Comparison of ENCODE assay signal across 13 cellular contexts in genomic region chr14:52270059-52270458, GRCh38. TPM values are rescaled to one million over a fixed set of nuclear protein-coding genes. Genes with fewer than 3 reads are reported as not detected.
DNase-seq lines count a peak whose midpoint lies in the region; ATAC-seq and TF ChIP-seq lines count a peak whose summit lies in the region.
"Not testable (repeated sequence)": the region's sequence is repeated elsewhere in the genome, so short reads cannot be mapped to it uniquely, and the experiment has no call there.
"Had no signal": no experiment of that assay in that cellular context is flagged by ENCODE, and none has a peak within 500 bp of the region (broad histone marks: within the 10 kb centered on the region; RNA-seq: fewer than 3 reads in every experiment).

No MANE protein-coding gene starts in this region.

- POLR2A ChIA-PET in naive thymus-derived CD4-positive, alpha-beta T cell (lab: Charles Lee), result not testable (repeated sequence)

- not testable (repeated sequence) for H3K27ac Mint-ChIP-seq in naive thymus-derived CD4-positive, alpha-beta T cell

- H3K36me3 ChIP-seq in Loucy (ENCODE audit: insufficient read depth, low read length); gastroesophageal sphincter; naive thymus-derived CD4-positive, alpha-beta T cell (ENCODE audit: control insufficient read depth in 2 of 3, insufficient read depth in 3 of 3, low read length in 3 of 3); sigmoid colon; upper lobe of right lung: not testable (repeated sequence)

- not testable (repeated sequence) for TF ChIP-seq POLR2A in gastroesophageal sphincter (IDR thresholded peaks at IDR 0.05); sigmoid colon (IDR thresholded peaks at IDR 0.05)

- peaks cover 22% of the 10 kb centered on the region; the same call in 1 of the 2 replicates for H3K79me2 ChIP-seq in Loucy (ENCODE audit: insufficient read depth, low read length)

- H3K27me3 ChIP-seq in Loucy (ENCODE audit: insufficient read depth, low read length, poor library complexity, severe bottlenecking); naive thymus-derived CD4-positive, alpha-beta T cell (ENCODE audit: control insufficient read depth in 2 of 2, insufficient read depth in 2 of 2, low read length in 2 of 2): not testable (repeated sequence)
- H3K27me3 ChIP-seq in gastroesophageal sphincter (peaks cover 36% of the 10 kb centered on the region), sigmoid colon (peaks cover 8 to 33% (median 22%) of the 10 kb centered on the region in 3 donors), upper lobe of right lung (peaks cover 27% of the 10 kb centered on the region)

- peak overlapping the region; percentile 77 for H3K4me2 ChIP-seq in Loucy (ENCODE audit: low read depth, low read length, poor library complexity, severe bottlenecking)

- H2AFZ ChIP-seq in Loucy (ENCODE audit: low read length), result not testable (repeated sequence)

- WGBS in gastroesophageal sphincter (ENCODE audit: low coverage in 1 of 2), 2 donors, result 0 to 70% methylated on average over 2 to 10 of the region's 10 CpGs
- 18 to 66% methylated on average over 10 of the region's 10 CpGs for WGBS in sigmoid colon, 2 donors

- intact Hi-C loops in left ventricle myocardium superior (cut with micrococcal nuclease); naive thymus-derived CD4-positive, alpha-beta T cell (cut with micrococcal nuclease); sigmoid colon (cut with DNase I); upper lobe of right lung (cut with DNase I): not testable (repeated sequence)

- not testable (repeated sequence) for TF ChIP-seq CTCF in Loucy (conservative IDR thresholded peaks at IDR 0.05; ENCODE audit: low read length); gastroesophageal sphincter (IDR thresholded peaks at IDR 0.05); sigmoid colon (IDR thresholded peaks at IDR 0.05); upper lobe of right lung (IDR thresholded peaks at IDR 0.05)

- not testable (repeated sequence) for H3K9me3 Mint-ChIP-seq in activated T-cell treated with anti-CD3 and anti-CD28 coated beads, Interleukin-2, amount 50 U/mL, for 4 hours; naive thymus-derived CD4-positive, alpha-beta T cell

- peaks cover 61% of the 10 kb centered on the region for H3K4me1 Mint-ChIP-seq in activated T-cell treated with anti-CD3 and anti-CD28 coated beads, Interleukin-2, amount 50 U/mL, for 4 hours (ENCODE audit: low read depth)
- H3K4me1 Mint-ChIP-seq in naive thymus-derived CD4-positive, alpha-beta T cell, result peaks cover 12 to 47% (median 40%) of the 10 kb centered on the region in 7 donors

- H3K4me1 ChIP-seq in Loucy (ENCODE audit: insufficient read depth, low read length, poor library complexity, severe bottlenecking) (peaks cover 34% of the 10 kb centered on the region), gastroesophageal sphincter (peaks cover 0 to 33% (median 13%) of the 10 kb centered on the region in 3 donors), sigmoid colon (peaks cover 0 to 24% (median 18%) of the 10 kb centered on the region in 4 donors)
- peaks cover 4 to 35% of the 10 kb centered on the region in 2 donors for H3K4me1 ChIP-seq in naive thymus-derived CD4-positive, alpha-beta T cell (ENCODE audit: control insufficient read depth in 2 of 2, insufficient read depth in 2 of 2, low read length in 2 of 2)
- H3K4me1 ChIP-seq in upper lobe of right lung, result not testable (repeated sequence)

- H3F3A ChIP-seq in Loucy (ENCODE audit: low read depth), result not testable (repeated sequence)

- CTCF ChIA-PET in naive thymus-derived CD4-positive, alpha-beta T cell (lab: Charles Lee), result not testable (repeated sequence)

- ATAC-seq in activated T-cell treated with anti-CD3 and anti-CD28 coated beads, Interleukin-2, amount 50 U/mL, for 4 hours; naive thymus-derived CD4-positive, alpha-beta T cell; upper lobe of right lung: not testable (repeated sequence)
- ATAC-seq in gastroesophageal sphincter, result peak; percentile 52
- peak; percentile 28 for ATAC-seq in left ventricle myocardium superior

- H3K9me2 ChIP-seq in Loucy (replicated peaks; ENCODE audit: low read depth, low read length), result not testable (repeated sequence)

- not testable (repeated sequence) for DNase-seq in activated T-cell treated with anti-CD3 and anti-CD28 coated beads, Interleukin-2, amount 50 U/mL, for 4 hours; left ventricle myocardium superior; naive thymus-derived CD4-positive, alpha-beta T cell; upper lobe of right lung
- DNase-seq in sigmoid colon, result peak; percentile 70

- H3K36me3 Mint-ChIP-seq in activated T-cell treated with anti-CD3 and anti-CD28 coated beads, Interleukin-2, amount 50 U/mL, for 4 hours (ENCODE audit: insufficient read depth), result not testable (repeated sequence)
- peaks cover 0 to 24% (median 4%) of the 10 kb centered on the region in 5 donors for H3K36me3 Mint-ChIP-seq in naive thymus-derived CD4-positive, alpha-beta T cell

- not testable (repeated sequence) for TF ChIP-seq EP300 in gastroesophageal sphincter (IDR thresholded peaks at IDR 0.05); sigmoid colon (IDR thresholded peaks at IDR 0.05)

- H3K9ac ChIP-seq in Loucy (ENCODE audit: low read depth, low read length, poor library complexity, severe bottlenecking), result peak overlapping the region; percentile 67

- not testable (repeated sequence) for H4K20me1 ChIP-seq in Loucy (ENCODE audit: insufficient read depth, low read length, poor library complexity, severe bottlenecking)

- H3K9me3 ChIP-seq in Loucy (ENCODE audit: insufficient read depth, low read depth, low read length); gastroesophageal sphincter; naive thymus-derived CD4-positive, alpha-beta T cell (ENCODE audit: control insufficient read depth in 2 of 3, low read length in 3 of 3); sigmoid colon; upper lobe of right lung: not testable (repeated sequence)

- not testable (repeated sequence) for H3K27ac ChIP-seq in gastroesophageal sphincter; naive thymus-derived CD4-positive, alpha-beta T cell (ENCODE audit: low read depth, low read length); sigmoid colon; upper lobe of right lung

- H3K4me3 ChIP-seq in Loucy (ENCODE audit: low read length, poor library complexity, severe bottlenecking) (peak overlapping the region; percentile 75), upper lobe of right lung (peak overlapping the region; percentile 47)
- not testable (repeated sequence) for H3K4me3 ChIP-seq in gastroesophageal sphincter, sigmoid colon
- peak overlapping the region; percentile 31 for H3K4me3 ChIP-seq in naive thymus-derived CD4-positive, alpha-beta T cell (ENCODE audit: low read length)

- peak overlapping the region; percentile 92 for H3K4me3 Mint-ChIP-seq in activated T-cell treated with anti-CD3 and anti-CD28 coated beads, Interleukin-2, amount 50 U/mL, for 4 hours
- H3K4me3 Mint-ChIP-seq in naive thymus-derived CD4-positive, alpha-beta T cell, result peak overlapping the region in 3 of 10 donors; percentile 3 to 93 (median 83)

- peaks cover 26% of the 10 kb centered on the region for H3K27me3 Mint-ChIP-seq in activated T-cell treated with anti-CD3 and anti-CD28 coated beads, Interleukin-2, amount 50 U/mL, for 4 hours (ENCODE audit: low read depth)
- peaks cover 36 to 89% (median 46%) of the 10 kb centered on the region in 5 donors for H3K27me3 Mint-ChIP-seq in naive thymus-derived CD4-positive, alpha-beta T cell

RNA-seq across cellular contexts. Expression of gene PTGDR, which starts 2.6 kb away (rescaled TPM):
- under 1 TPM; 0.18 to 0.32 (median 0.30) TPM for total RNA-seq in activated T-cell treated with anti-CD3 and anti-CD28 coated beads, Interleukin-2, amount 50 U/mL, for 4 hours
- total RNA-seq in gastroesophageal sphincter (1 to 10 TPM in 2 of 4 donors, under 1 TPM in 2; 0.50 to 2.0 (median 0.90) TPM), left ventricle myocardium superior (1.1 TPM), sigmoid colon (under 1 TPM in 3 of 4 donors, not detected in 1; 0.28 to 0.71 (median 0.66) TPM), upper lobe of right lung (1.6 TPM)
- total RNA-seq in naive thymus-derived CD4-positive, alpha-beta T cell, result 10 to 100 TPM in 1 of 5 experiments, 1 to 10 TPM in 1, under 1 TPM in 3; 0.22 to 12.4 (median 0.80) TPM
- polyA plus RNA-seq in naive thymus-derived CD4-positive, alpha-beta T cell, result under 1 TPM; 0.10 to 0.35 TPM
- 1 to 10 TPM; 1.2 to 8.2 (median 3.0) TPM for polyA plus RNA-seq in sigmoid colon
- total RNA-seq: Calu3, GM23338, H9, HT-29, NCI-H460 had no signal
- polyA plus RNA-seq: A549 had no signal

RNA-seq across cellular contexts. Expression of gene PTGER2, which starts 44.1 kb away (rescaled TPM):
- total RNA-seq in activated T-cell treated with anti-CD3 and anti-CD28 coated beads, Interleukin-2, amount 50 U/mL, for 4 hours, result 10 to 100 TPM; 17.3 to 21.5 (median 17.6) TPM
- 10 to 100 TPM in 2 of 4 donors, 1 to 10 TPM in 2; 4.8 to 24.2 (median 9.0) TPM for total RNA-seq in gastroesophageal sphincter
- total RNA-seq in left ventricle myocardium superior, result 0.47 TPM
- 100 to 1,000 TPM in 1 of 5 experiments, 10 to 100 TPM in 2, 1 to 10 TPM in 2; 1.7 to 162 (median 15.2) TPM for total RNA-seq in naive thymus-derived CD4-positive, alpha-beta T cell
- 10 to 100 TPM; 23.4 to 67.7 TPM for polyA plus RNA-seq in naive thymus-derived CD4-positive, alpha-beta T cell
- total RNA-seq in sigmoid colon, result 1 to 10 TPM in 3 of 4 donors, under 1 TPM in 1; 0.55 to 2.5 (median 1.3) TPM
- polyA plus RNA-seq in sigmoid colon, result 1 to 10 TPM; 3.0 to 3.9 (median 3.0) TPM
- total RNA-seq in upper lobe of right lung, result 5.3 TPM
- total RNA-seq: Calu3, HT-29 had no signal
